29 cellular contexts compared by ENCODE assay signal in genomic region chr16:58160855-58161254, GRCh38. TPM values are rescaled to one million over a fixed set of nuclear protein-coding genes. Genes with fewer than 3 reads are reported as not detected.
DNase-seq lines count a peak whose midpoint lies in the region; ATAC-seq and TF ChIP-seq lines count a peak whose summit lies in the region.
"Had no signal": no experiment of that assay in that cellular context is flagged by ENCODE, and none has a peak within 500 bp of the region (broad histone marks: within the 10 kb centered on the region; RNA-seq: fewer than 3 reads in every experiment).

No MANE protein-coding gene starts in this region.

- intact Hi-C loops in activated CD4-positive, alpha-beta T cell treated with anti-CD3 and anti-CD28 coated beads for 36 hours (cut with DNase I, micrococcal nuclease), result no loop called here

- H3K27ac Mint-ChIP-seq in activated CD4-positive, alpha-beta T cell treated with anti-CD3 and anti-CD28 coated beads for 36 hours, result peak overlapping the region; percentile 34
- peak overlapping the region; percentile 33 for H3K27ac Mint-ChIP-seq in stimulated activated naive CD8-positive, alpha-beta T cell treated with anti-CD3 and anti-CD28 coated beads, Interleukin-15, Interleukin-2, amounts not matched to agents 100 ng/mL and 50 ng/mL, for 24 hours
- peak overlapping the region in 1 of 2 donors; percentile 74 for H3K27ac Mint-ChIP-seq in stimulated activated naive CD8-positive, alpha-beta T cell treated with anti-CD3 and anti-CD28 coated beads, Interleukin-15, amount 100 ng/mL, for 72 hours
- H3K27ac Mint-ChIP-seq in endodermal cell, result peak overlapping the region; percentile 38
- H3K27ac Mint-ChIP-seq in stimulated activated naive B cell treated with anti-CD40 and anti-IgM and Interleukin-4, amounts not matched to agents 10 μg/mL and 1 μg/mL and 100 μg/mL, for 72 hours, result peak overlapping the region; percentile 4
- H3K27ac Mint-ChIP-seq: neural progenitor cell had no signal

- H3K9ac ChIP-seq in endodermal cell (ENCODE audit: extremely low read depth, low read length, poor library complexity, severe bottlenecking), result no peak overlapping the region
- H3K9ac ChIP-seq: neural progenitor cell had no signal

- peaks cover 64% of the 10 kb centered on the region for H3K36me3 ChIP-seq in endodermal cell (ENCODE audit: control insufficient read depth, insufficient read depth, low read length)
- H3K36me3 ChIP-seq: uterus had no signal

- H3K4me3 Mint-ChIP-seq in activated CD4-positive, alpha-beta T cell treated with anti-CD3 and anti-CD28 coated beads for 36 hours, result no peak overlapping the region
- no peak overlapping the region for H3K4me3 Mint-ChIP-seq in stimulated activated naive CD8-positive, alpha-beta T cell treated with anti-CD3 and anti-CD28 coated beads, Interleukin-15, Interleukin-2, amounts not matched to agents 100 ng/mL and 50 ng/mL, for 24 hours
- no peak overlapping the region for H3K4me3 Mint-ChIP-seq in stimulated activated naive CD8-positive, alpha-beta T cell treated with anti-CD3 and anti-CD28 coated beads, Interleukin-15, amount 100 ng/mL, for 72 hours
- no peak overlapping the region for H3K4me3 Mint-ChIP-seq in endodermal cell
- no peak overlapping the region for H3K4me3 Mint-ChIP-seq in stimulated activated naive B cell treated with anti-CD40 and anti-IgM and Interleukin-4, amounts not matched to agents 10 μg/mL and 1 μg/mL and 100 μg/mL, for 72 hours
- H3K4me3 Mint-ChIP-seq: activated T-cell treated with anti-CD3 and anti-CD28 coated beads, Interleukin-2, amount 50 U/mL, for 4 hours; neural progenitor cell had no signal

- no peaks in the 10 kb centered on the region for H3K27me3 ChIP-seq in endodermal cell (ENCODE audit: control insufficient read depth, insufficient read depth, low read length, poor library complexity, severe bottlenecking)
- H3K27me3 ChIP-seq: ascending aorta, neural progenitor cell, stomach, thyroid gland, uterus had no signal

- POLR2A ChIA-PET in activated CD4-positive, alpha-beta T cell treated with anti-CD3 and anti-CD28 coated beads for 36 hours (lab: Charles Lee), result no interaction called here

- CTCF ChIA-PET in activated CD4-positive, alpha-beta T cell treated with anti-CD3 and anti-CD28 coated beads for 36 hours (lab: Charles Lee), result no interaction called here

- peak; percentile 14 for DNase-seq in activated CD4-positive, alpha-beta T cell treated with anti-CD3 and anti-CD28 coated beads for 36 hours
- no peak for DNase-seq in activated CD4-positive, alpha-beta T cell treated with anti-CD3 and anti-CD28 coated beads, Interleukin-2, amount 50 U/mL, for 4 hours
- no peak for DNase-seq in stimulated activated naive CD8-positive, alpha-beta T cell treated with anti-CD3 and anti-CD28 coated beads, Interleukin-15, amount 100 ng/mL, for 72 hours
- DNase-seq in endodermal cell, result no peak
- DNase-seq in stimulated activated naive B cell treated with anti-CD40 and anti-IgM and Interleukin-4, amounts not matched to agents 10 μg/mL and 1 μg/mL and 100 μg/mL, for 72 hours, result no peak
- no peak for DNase-seq in NCI-H69 (lab: John Stamatoyannopoulos, UW)
- DNase-seq: 8988T; activated CD4-positive, alpha-beta T cell treated with anti-CD3 and anti-CD28 coated beads for 1 hour; activated naive CD4-positive, alpha-beta T cell; activated T-cell treated with anti-CD3 and anti-CD28 coated beads, Interleukin-2, amount 50 U/mL, for 4 hours; effector CD8-positive, alpha-beta T cell; HCEC 1CT; left colon; mammary epithelial cell; NCI-H1105; NCI-H1930; NCI-H2171 treated with DMSO at 0.1 percent for 48 hours; NCI-H510A treated with DMSO at 0.1 percent for 48 hours; OCI-M1; small intestine; stomach; thyroid gland; uterus had no signal

- peak; percentile 79 for ATAC-seq in activated CD4-positive, alpha-beta T cell treated with anti-CD3 and anti-CD28 coated beads for 36 hours
- ATAC-seq in stimulated activated naive CD8-positive, alpha-beta T cell treated with anti-CD3 and anti-CD28 coated beads, Interleukin-15, amount 100 ng/mL, for 72 hours, result no peak
- no peak for ATAC-seq in stimulated activated naive B cell treated with anti-CD40 and anti-IgM and Interleukin-4, amounts not matched to agents 10 μg/mL and 1 μg/mL and 100 μg/mL, for 72 hours (replicated peaks)
- ATAC-seq in HG02763 (IDR thresholded peaks at IDR 0.05; ENCODE audit: unreplicated experiment), result no peak
- ATAC-seq: left colon had no signal

- no peak for TF ChIP-seq CTCF in endodermal cell (conservative IDR thresholded peaks at IDR 0.05)

- H3K4me3 ChIP-seq in endodermal cell (ENCODE audit: low read length), result no peak overlapping the region
- H3K4me3 ChIP-seq: ascending aorta, coronary artery, neural progenitor cell, stomach, thyroid gland, uterus had no signal

- H3K27ac ChIP-seq in endodermal cell (ENCODE audit: low read depth, low read length), result no peak overlapping the region
- H3K27ac ChIP-seq: ascending aorta, C4-2B, coronary artery, neural progenitor cell, stomach, thyroid gland, uterus had no signal

- no peaks in the 10 kb centered on the region for H3K27me3 Mint-ChIP-seq in activated CD4-positive, alpha-beta T cell treated with anti-CD3 and anti-CD28 coated beads for 36 hours
- H3K27me3 Mint-ChIP-seq in stimulated activated naive CD8-positive, alpha-beta T cell treated with anti-CD3 and anti-CD28 coated beads, Interleukin-15, Interleukin-2, amounts not matched to agents 100 ng/mL and 50 ng/mL, for 24 hours, result no peaks in the 10 kb centered on the region
- H3K27me3 Mint-ChIP-seq in stimulated activated naive CD8-positive, alpha-beta T cell treated with anti-CD3 and anti-CD28 coated beads, Interleukin-15, amount 100 ng/mL, for 72 hours, result no peaks in the 10 kb centered on the region
- no peaks in the 10 kb centered on the region for H3K27me3 Mint-ChIP-seq in endodermal cell (ENCODE audit: insufficient read depth)
- no peaks in the 10 kb centered on the region for H3K27me3 Mint-ChIP-seq in stimulated activated naive B cell treated with anti-CD40 and anti-IgM and Interleukin-4, amounts not matched to agents 10 μg/mL and 1 μg/mL and 100 μg/mL, for 72 hours

- 72 to 77% methylated on average over 3 of the region's 3 CpGs for WGBS in endodermal cell (ENCODE audit: insufficient coverage in 1 of 2, insufficient read length in 1 of 2), 2 experiments

- no peaks in the 10 kb centered on the region for H3K4me1 ChIP-seq in endodermal cell (ENCODE audit: control insufficient read depth, insufficient read depth, low read length)
- H3K4me1 ChIP-seq: ascending aorta, neural progenitor cell, stomach, thyroid gland, uterus had no signal

- H3K9me3 Mint-ChIP-seq in activated CD4-positive, alpha-beta T cell treated with anti-CD3 and anti-CD28 coated beads for 36 hours (ENCODE audit: low read depth), result no peaks in the 10 kb centered on the region
- H3K9me3 Mint-ChIP-seq in stimulated activated naive CD8-positive, alpha-beta T cell treated with anti-CD3 and anti-CD28 coated beads, Interleukin-15, Interleukin-2, amounts not matched to agents 100 ng/mL and 50 ng/mL, for 24 hours, result no peaks in the 10 kb centered on the region
- no peaks in the 10 kb centered on the region for H3K9me3 Mint-ChIP-seq in stimulated activated naive CD8-positive, alpha-beta T cell treated with anti-CD3 and anti-CD28 coated beads, Interleukin-15, amount 100 ng/mL, for 72 hours
- no peaks in the 10 kb centered on the region for H3K9me3 Mint-ChIP-seq in endodermal cell
- H3K9me3 Mint-ChIP-seq in stimulated activated naive B cell treated with anti-CD40 and anti-IgM and Interleukin-4, amounts not matched to agents 10 μg/mL and 1 μg/mL and 100 μg/mL, for 72 hours, result no peaks in the 10 kb centered on the region
- H3K9me3 Mint-ChIP-seq: activated T-cell treated with anti-CD3 and anti-CD28 coated beads, Interleukin-2, amount 50 U/mL, for 4 hours; neural progenitor cell had no signal

- H3K36me3 Mint-ChIP-seq in activated CD4-positive, alpha-beta T cell treated with anti-CD3 and anti-CD28 coated beads for 36 hours (ENCODE audit: low read depth), result peaks cover 45% of the 10 kb centered on the region
- H3K36me3 Mint-ChIP-seq in stimulated activated naive CD8-positive, alpha-beta T cell treated with anti-CD3 and anti-CD28 coated beads, Interleukin-15, Interleukin-2, amounts not matched to agents 100 ng/mL and 50 ng/mL, for 24 hours (ENCODE audit: low read depth), result peaks cover 61% of the 10 kb centered on the region
- peaks cover 64% of the 10 kb centered on the region for H3K36me3 Mint-ChIP-seq in endodermal cell (ENCODE audit: low read depth)
- peaks cover 34 to 45% of the 10 kb centered on the region in 2 donors for H3K36me3 Mint-ChIP-seq in stimulated activated naive B cell treated with anti-CD40 and anti-IgM and Interleukin-4, amounts not matched to agents 10 μg/mL and 1 μg/mL and 100 μg/mL, for 72 hours

- no peaks in the 10 kb centered on the region for H3K4me1 Mint-ChIP-seq in activated CD4-positive, alpha-beta T cell treated with anti-CD3 and anti-CD28 coated beads for 36 hours
- peaks cover 3% of the 10 kb centered on the region for H3K4me1 Mint-ChIP-seq in stimulated activated naive CD8-positive, alpha-beta T cell treated with anti-CD3 and anti-CD28 coated beads, Interleukin-15, Interleukin-2, amounts not matched to agents 100 ng/mL and 50 ng/mL, for 24 hours (ENCODE audit: low read depth)
- H3K4me1 Mint-ChIP-seq in stimulated activated naive CD8-positive, alpha-beta T cell treated with anti-CD3 and anti-CD28 coated beads, Interleukin-15, amount 100 ng/mL, for 72 hours, result peaks cover 4% of the 10 kb centered on the region
- H3K4me1 Mint-ChIP-seq in endodermal cell, result no peaks in the 10 kb centered on the region
- no peaks in the 10 kb centered on the region for H3K4me1 Mint-ChIP-seq in stimulated activated naive B cell treated with anti-CD40 and anti-IgM and Interleukin-4, amounts not matched to agents 10 μg/mL and 1 μg/mL and 100 μg/mL, for 72 hours
- H3K4me1 Mint-ChIP-seq: neural progenitor cell had no signal

- no peaks in the 10 kb centered on the region for H3K9me3 ChIP-seq in endodermal cell (ENCODE audit: control insufficient read depth, low read length)
- H3K9me3 ChIP-seq: ascending aorta, stomach, thyroid gland, uterus had no signal

RNA-seq across cellular contexts. Expression of gene CFAP20, which starts 31.7 kb away (rescaled TPM):
- 10 to 100 TPM; 45.9 to 48.7 TPM for total RNA-seq in activated CD4-positive, alpha-beta T cell treated with anti-CD3 and anti-CD28 coated beads for 36 hours
- 10 to 100 TPM; 55.2 to 57.2 TPM for total RNA-seq in endodermal cell
- 77.6 TPM for polyA plus RNA-seq in endodermal cell (2013, experiment 1 of 2)
- 67.9 TPM for polyA plus RNA-seq in endodermal cell (2013, experiment 2 of 2)

RNA-seq across cellular contexts. Expression of gene CSNK2A2, which starts 37.1 kb away (rescaled TPM):
- total RNA-seq in activated CD4-positive, alpha-beta T cell treated with anti-CD3 and anti-CD28 coated beads for 36 hours, result 10 to 100 TPM; 85.9 to 92.2 TPM
- total RNA-seq in endodermal cell, result 100 to 1,000 TPM; 114 to 121 TPM
- 64.3 TPM for polyA plus RNA-seq in endodermal cell (2013, experiment 1 of 2)
- 62.1 TPM for polyA plus RNA-seq in endodermal cell (2013, experiment 2 of 2)
